18 cellular contexts compared by ENCODE assay signal in genomic region chr17:15917439-15918027, GRCh38. TPM values are rescaled to one million over a fixed set of nuclear protein-coding genes. Genes with fewer than 3 reads are reported as not detected.
DNase-seq lines count a peak whose midpoint lies in the region; ATAC-seq and TF ChIP-seq lines count a peak whose summit lies in the region.
"Had no signal": no experiment of that assay in that cellular context is flagged by ENCODE, and none has a peak within 500 bp of the region (broad histone marks: within the 10 kb centered on the region; RNA-seq: fewer than 3 reads in every experiment).

No MANE protein-coding gene starts in this region.

- H3K79me2 ChIP-seq in parathyroid adenoma: no peaks in the 10 kb centered on the region

- H3K4me3 ChIP-seq in AG10803 (ENCODE audit: low read length) (peak overlapping the region; percentile 15; the same call in 1 of the 2 replicates), astrocyte of the cerebellum (ENCODE audit: low read depth, low read length) (peak overlapping the region; percentile 21), left ventricle myocardium inferior (peak overlapping the region; percentile 52), parathyroid adenoma (ENCODE audit: low read depth, low read length) (no peak overlapping the region)
- H3K4me3 ChIP-seq: PC-9 had no signal

- H3K36me3 ChIP-seq in left ventricle myocardium inferior: no peaks in the 10 kb centered on the region
- H3K36me3 ChIP-seq in parathyroid adenoma (ENCODE audit: control insufficient read depth, insufficient read depth, low read length): no peaks in the 10 kb centered on the region

- H3K9ac ChIP-seq in parathyroid adenoma: no peak overlapping the region

- H3K9me3 ChIP-seq in left ventricle myocardium inferior (replicated peaks): peaks cover 3% of the 10 kb centered on the region
- H3K9me3 ChIP-seq in parathyroid adenoma (ENCODE audit: control insufficient read depth, low read length): no peaks in the 10 kb centered on the region

- peaks cover 19% of the 10 kb centered on the region for H3K27me3 ChIP-seq in left ventricle myocardium inferior (ENCODE audit: low read depth)
- H3K27me3 ChIP-seq in parathyroid adenoma (ENCODE audit: control insufficient read depth, insufficient read depth, low read length): no peaks in the 10 kb centered on the region

- POLR2A ChIA-PET in RWPE1 (lab: Yijun Ruan, JAX; ENCODE audit: low non-redundant PET): no interaction called here

- intact Hi-C loops in left ventricle myocardium inferior (cut with micrococcal nuclease): no loop called here

- no peak for TF ChIP-seq CTCF in AG10803 (conservative IDR thresholded peaks at IDR 0.05; ENCODE audit: low read length)
- no peak for TF ChIP-seq CTCF in astrocyte of the cerebellum (IDR thresholded peaks at IDR 0.05; ENCODE audit: low read depth, low read length, missing control alignments)
- no peak for TF ChIP-seq CTCF in left ventricle myocardium inferior (IDR thresholded peaks at IDR 0.05; ENCODE audit: borderline replicate concordance)
- TF ChIP-seq CTCF in parathyroid adenoma (IDR thresholded peaks at IDR 0.05): no peak
- TF ChIP-seq CTCF in RWPE1 (conservative IDR thresholded peaks at IDR 0.05; ENCODE audit: low read depth): no peak

- no peak for ATAC-seq in HG03097 (IDR thresholded peaks at IDR 0.05; ENCODE audit: low FRiP score, unreplicated experiment)
- ATAC-seq in GM21737 (IDR thresholded peaks at IDR 0.05; ENCODE audit: unreplicated experiment): no peak
- ATAC-seq: activated T-helper 17 cell treated with anti-CD3 and anti-CD28 coated beads, Interleukin-2, amount 50 U/mL, for 72 hours; naive thymus-derived CD4-positive, alpha-beta T cell; T-helper 17 cell had no signal

- peak overlapping the region; percentile 36 for H2AFZ ChIP-seq in parathyroid adenoma
- H2AFZ ChIP-seq: PC-9 had no signal

- peaks cover 24% of the 10 kb centered on the region for H3K4me1 ChIP-seq in left ventricle myocardium inferior
- no peaks in the 10 kb centered on the region for H3K4me1 ChIP-seq in parathyroid adenoma

- in situ Hi-C loops in astrocyte of the cerebellum (cut with HindIII; ENCODE audit: low sequenced_read_pairs): no loop called here

- DNase-seq in AG10803 (ENCODE audit: low read depth) (no peak), astrocyte of the cerebellum (ENCODE audit: low read depth) (no peak), left ventricle myocardium inferior (no peak), RWPE1 (ENCODE audit: low spot score) (no peak), NCI-H446 treated with DMSO at 0.1 percent for 48 hours (lab: John Stamatoyannopoulos, UW) (no peak)
- DNase-seq: activated CD4-positive, alpha-beta T cell treated with anti-CD3 and anti-CD28 coated beads, Interleukin-2, amount 10 ng/mL, durations not matched to agents 24 days and 14 days; AML-193; caudate nucleus; HCEC 1CT; immature natural killer cell; naive thymus-derived CD4-positive, alpha-beta T cell; NCI-H510A treated with DMSO at 0.1 percent for 48 hours; PC-9; T-helper 17 cell had no signal

- no peak overlapping the region for H3K27ac ChIP-seq in left ventricle myocardium inferior (replicated peaks)
- no peak overlapping the region for H3K27ac ChIP-seq in parathyroid adenoma
- no peak overlapping the region for H3K27ac ChIP-seq in RWPE1

- H3K4me2 ChIP-seq in parathyroid adenoma (ENCODE audit: low read length): no peak overlapping the region
- H3K4me2 ChIP-seq: PC-9 had no signal

- CTCF ChIA-PET in RWPE1 (lab: Yijun Ruan, JAX): interaction anchor here (0.6 kb wide), 1 partner anchor 13 kb away, joined by 6 read pairs; no protein-coding TSS in a partner anchor

RNA-seq across cellular contexts. Expression of gene ADORA2B, which starts 27.4 kb away (rescaled TPM):
- 0.55 TPM for total RNA-seq in left ventricle myocardium inferior
